In the genomic region with DNA sequence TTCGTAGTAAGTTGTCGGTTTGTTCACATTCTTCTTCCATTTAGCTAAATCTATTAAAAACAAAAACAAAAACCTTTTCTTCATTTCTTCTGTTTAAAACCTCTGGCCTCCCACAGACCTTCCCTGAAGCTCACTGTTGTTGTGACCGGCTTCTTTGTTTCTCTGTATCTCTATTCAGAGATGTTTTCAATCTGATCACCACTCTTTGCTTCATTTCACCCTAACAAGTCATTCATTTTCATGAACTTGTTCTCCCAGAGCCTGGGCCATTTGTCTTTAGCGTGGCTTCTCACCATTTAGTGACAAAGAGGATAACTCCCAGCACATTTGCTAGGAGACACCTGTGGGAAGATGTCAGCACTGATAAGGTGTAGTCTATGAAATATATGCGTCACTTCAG, we compare ENCODE assay signal across 13 cellular contexts.
"Had no signal": no experiment of that assay in that cellular context is flagged by ENCODE, and none has a peak within 500 bp of the region (broad histone marks: within the 10 kb centered on the region; RNA-seq: fewer than 3 reads in every experiment).

No MANE protein-coding gene starts in this region.

- H3K9me3 ChIP-seq: heart left ventricle, left ventricle myocardium inferior, prostate gland had no signal

- H3K27me3 ChIP-seq: foreskin keratinocyte, heart left ventricle had no signal

- H3K4me3 ChIP-seq: heart left ventricle, left ventricle myocardium inferior, prostate gland had no signal

- H3K36me3 ChIP-seq: heart left ventricle, left ventricle myocardium inferior, prostate gland had no signal

- ATAC-seq: activated T-cell treated with anti-CD3 and anti-CD28 coated beads, Interleukin-2, amount 50 U/mL, for 4 hours; foreskin keratinocyte; heart left ventricle; sciatic nerve; stimulated activated naive B cell treated with anti-CD40 and anti-IgM and Interleukin-4, amounts not matched to agents 10 μg/mL and 1 μg/mL and 100 μg/mL, for 72 hours had no signal

- H3K4me1 ChIP-seq: foreskin keratinocyte, prostate gland had no signal

- H3K27ac ChIP-seq: foreskin keratinocyte, heart left ventricle, left ventricle myocardium inferior, prostate gland had no signal

- DNase-seq: activated CD4-positive, alpha-beta T cell treated with anti-CD3 and anti-CD28 coated beads, Interleukin-2, amount 50 U/mL, for 48 hours; activated CD4-positive, CD25-positive, alpha-beta regulatory T cell treated with anti-CD3 and anti-CD28 coated beads, Interleukin-2, amount 50 U/mL, for 72 hours; activated effector memory CD4-positive, alpha-beta T cell treated with anti-CD3 and anti-CD28 coated beads, Interleukin-2, amount 50 U/mL, for 16 hours; activated naive CD8-positive, alpha-beta T cell treated with anti-CD3 and anti-CD28 coated beads for 36 hours; activated T-cell treated with anti-CD3 and anti-CD28 coated beads, Interleukin-2, amount 50 U/mL, for 4 hours; foreskin keratinocyte; heart left ventricle; islet precursor cell; left ventricle myocardium inferior; stimulated activated CD4-positive, alpha-beta T cell treated with anti-CD3 and anti-CD28 coated beads, Interleukin-2, amount 100 ng/mL, for 24 hours; stimulated activated naive B cell treated with anti-CD40 and anti-IgM and Interleukin-4, amounts not matched to agents 10 μg/mL and 1 μg/mL and 100 μg/mL, for 72 hours had no signal
